11 cellular contexts compared by ENCODE assay signal in the genomic region with DNA sequence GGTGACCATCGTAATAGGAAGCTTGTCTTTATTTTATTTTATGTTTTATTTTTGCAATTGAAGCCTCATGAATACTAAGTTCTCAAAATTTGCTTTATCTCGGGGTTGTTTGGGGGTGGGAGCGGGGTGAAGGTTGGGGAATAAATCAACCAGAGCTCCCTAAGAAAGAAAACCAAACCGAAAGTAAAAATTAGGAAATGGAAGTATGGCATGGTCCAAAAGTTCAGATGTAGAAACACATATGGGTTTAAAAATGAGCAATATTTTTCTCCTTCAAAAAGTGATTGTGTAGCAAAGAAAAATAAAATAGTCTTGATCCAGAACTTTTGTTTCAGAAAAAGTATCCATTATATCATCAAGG.
A peak's percentile ranks its signal among the peaks of the same experiment; 100 is the strongest.
DNase-seq lines count a peak whose midpoint lies in the region; ATAC-seq, FAIRE-seq and TF ChIP-seq lines count a peak whose summit lies in the region.
"Had no signal": no experiment of that assay in that cellular context is flagged by ENCODE, and none has a peak within 500 bp of the region (broad histone marks: within the 10 kb centered on the region; RNA-seq: fewer than 3 reads in every experiment).

No MANE protein-coding gene starts in this region.

- H3K27me3 Mint-ChIP-seq in stimulated activated memory B cell treated with anti-CD40 and anti-IgM and Interleukin-4, amounts not matched to agents 10 μg/mL and 1 μg/mL and 100 μg/mL, for 72 hours, result no peaks in the 10 kb centered on the region
- H3K27me3 Mint-ChIP-seq in progenitor cell of endocrine pancreas, result no peaks in the 10 kb centered on the region
- H3K27me3 Mint-ChIP-seq in activated CD4-positive, alpha-beta memory T cell treated with anti-CD3 and anti-CD28 coated beads, Interleukin-2, amount 10 ng/mL, durations not matched to agents 7 days and 5 days, result no peaks in the 10 kb centered on the region
- H3K27me3 Mint-ChIP-seq: activated naive CD4-positive, alpha-beta T cell treated with anti-CD3 and anti-CD28 coated beads, Interleukin-2, amount 50 U/mL, for 24 hours had no signal

- peak; percentile 41 for ATAC-seq in HepG2
- no peak for ATAC-seq in stimulated activated memory B cell treated with anti-CD40 and anti-IgM and Interleukin-4, amounts not matched to agents 10 μg/mL and 1 μg/mL and 100 μg/mL, for 72 hours
- no peak for ATAC-seq in HG02884 (IDR thresholded peaks at IDR 0.05; ENCODE audit: unreplicated experiment)
- ATAC-seq: esophagus mucosa had no signal

- no peak for FAIRE-seq in HepG2 (lab: Jason Lieb, UNC)

- no TSS peak for BruUV-seq in HepG2 (replicated peaks; lab: Mats Ljungman, UMichigan)

- in situ Hi-C loops in HepG2 (cut with HindIII; ENCODE audit: extremely low pct_ligation_motif_present, low pct_unique_long_range_greater_than_20kb), result no loop called here

- H3K4me1 ChIP-seq in ascending aorta, result peaks cover 0 to 16% of the 10 kb centered on the region in 2 donors
- peaks cover 19% of the 10 kb centered on the region for H3K4me1 ChIP-seq in HepG2 (ENCODE audit: insufficient read depth, low read length)

- H3K36me3 ChIP-seq in MG63 (no peaks in the 10 kb centered on the region), ascending aorta (no peaks in the 10 kb centered on the region), HepG2 (replicated peaks in 1 of 2; ENCODE audit: control insufficient read depth in 1 of 2, insufficient read depth in 2 of 2, low read length in 2 of 2) (no peaks in the 10 kb centered on the region)

- CTCF ChIA-PET in HepG2 (lab: Yijun Ruan, JAX; ENCODE audit: low intra/inter-chr PET ratio, low total read pairs), result no interaction called here
- CTCF ChIA-PET in activated CD4-positive, alpha-beta memory T cell treated with anti-CD3 and anti-CD28 coated beads, Interleukin-2, amount 10 ng/mL, durations not matched to agents 7 days and 5 days (lab: Charles Lee), result no interaction called here

- H3K9me3 ChIP-seq in MG63 (no peaks in the 10 kb centered on the region), ascending aorta (no peaks in the 10 kb centered on the region), HepG2 (ENCODE audit: low read length) (no peaks in the 10 kb centered on the region)

- H3K27ac ChIP-seq in ascending aorta (peak overlapping the region; percentile 55 to 86), HepG2 (ENCODE audit: extremely low read length, insufficient read depth, low read length) (peak overlapping the region; percentile 1)

- TF ChIP-seq RAD21 in HepG2 (CRISPR knock-in tag; IDR thresholded peaks at IDR 0.05), result no peak

- H3K27ac Mint-ChIP-seq in stimulated activated memory B cell treated with anti-CD40 and anti-IgM and Interleukin-4, amounts not matched to agents 10 μg/mL and 1 μg/mL and 100 μg/mL, for 72 hours, result no peak overlapping the region
- H3K27ac Mint-ChIP-seq in progenitor cell of endocrine pancreas, result no peak overlapping the region
- no peak overlapping the region for H3K27ac Mint-ChIP-seq in activated CD4-positive, alpha-beta memory T cell treated with anti-CD3 and anti-CD28 coated beads, Interleukin-2, amount 10 ng/mL, durations not matched to agents 7 days and 5 days
- H3K27ac Mint-ChIP-seq: activated naive CD4-positive, alpha-beta T cell treated with anti-CD3 and anti-CD28 coated beads, Interleukin-2, amount 50 U/mL, for 24 hours had no signal

- TF ChIP-seq EP300 in HepG2 (IDR thresholded peaks at IDR 0.05; ENCODE audit: low read depth in 2 of 2, low read length in 2 of 2) (no peak), HepG2 (CRISPR knock-in tag; IDR thresholded peaks at IDR 0.05; ENCODE audit: borderline replicate concordance) (no peak)

- H4K20me1 ChIP-seq in HepG2 (ENCODE audit: insufficient read depth, low read length), result no peaks in the 10 kb centered on the region

- 29% methylated on average over 4 of the region's 4 CpGs for WGBS in HepG2 (ENCODE audit: low lambda C conversion rate)

- H3K4me3 ChIP-seq in MG63 (peak overlapping the region; percentile 30), ascending aorta (peak overlapping the region; percentile 47 to 53), HepG2 (replicated peaks in 1 of 3; ENCODE audit: insufficient read depth in 1 of 3, low read depth in 2 of 3, low read length in 3 of 3) (peak overlapping the region in 2 of 3 experiments; percentile 6 to 32; a peak in 3 of 6 replicates)

- no peak overlapping the region for H2AFZ ChIP-seq in HepG2 (ENCODE audit: low read length)

- POLR2A ChIA-PET in HepG2 (lab: Yijun Ruan, JAX), result no interaction called here
- POLR2A ChIA-PET in activated CD4-positive, alpha-beta memory T cell treated with anti-CD3 and anti-CD28 coated beads, Interleukin-2, amount 10 ng/mL, durations not matched to agents 7 days and 5 days (lab: Charles Lee), result interaction anchor here (0.6 kb wide), 1 partner anchor 58 kb away, joined by 3 read pairs; no protein-coding TSS in a partner anchor

- peak overlapping the region; percentile 56 for H3K4me2 ChIP-seq in HepG2 (ENCODE audit: low read depth, low read length)

- H3K36me3 Mint-ChIP-seq in stimulated activated memory B cell treated with anti-CD40 and anti-IgM and Interleukin-4, amounts not matched to agents 10 μg/mL and 1 μg/mL and 100 μg/mL, for 72 hours, result no peaks in the 10 kb centered on the region
- no peaks in the 10 kb centered on the region for H3K36me3 Mint-ChIP-seq in progenitor cell of endocrine pancreas (ENCODE audit: insufficient read depth)
- H3K36me3 Mint-ChIP-seq in activated CD4-positive, alpha-beta memory T cell treated with anti-CD3 and anti-CD28 coated beads, Interleukin-2, amount 10 ng/mL, durations not matched to agents 7 days and 5 days (ENCODE audit: low read depth), result no peaks in the 10 kb centered on the region
- H3K36me3 Mint-ChIP-seq: activated naive CD4-positive, alpha-beta T cell treated with anti-CD3 and anti-CD28 coated beads, Interleukin-2, amount 50 U/mL, for 24 hours had no signal

- DNase-seq in MG63 (no peak), ascending aorta (ENCODE audit: low spot score in 2 of 2) (no peak), HepG2 (ENCODE audit: low spot score) (no peak), progenitor cell of endocrine pancreas (ENCODE audit: low spot score, unreplicated experiment) (no peak), NCI-H524 (lab: John Stamatoyannopoulos, UW) (no peak)
- DNase-seq in activated CD4-positive, alpha-beta memory T cell treated with anti-CD3 and anti-CD28 coated beads, Interleukin-2, amount 10 ng/mL, durations not matched to agents 7 days and 5 days, result no peak
- DNase-seq: NCI-H510A treated with DMSO at 0.1 percent for 48 hours had no signal

- H3K4me3 Mint-ChIP-seq in stimulated activated memory B cell treated with anti-CD40 and anti-IgM and Interleukin-4, amounts not matched to agents 10 μg/mL and 1 μg/mL and 100 μg/mL, for 72 hours, result peak overlapping the region; percentile 21
- H3K4me3 Mint-ChIP-seq in progenitor cell of endocrine pancreas (ENCODE audit: low read depth), result no peak overlapping the region
- H3K4me3 Mint-ChIP-seq in activated CD4-positive, alpha-beta memory T cell treated with anti-CD3 and anti-CD28 coated beads, Interleukin-2, amount 10 ng/mL, durations not matched to agents 7 days and 5 days, result no peak overlapping the region
- H3K4me3 Mint-ChIP-seq: activated naive CD4-positive, alpha-beta T cell treated with anti-CD3 and anti-CD28 coated beads, Interleukin-2, amount 50 U/mL, for 24 hours had no signal

- H3K9me3 Mint-ChIP-seq in stimulated activated memory B cell treated with anti-CD40 and anti-IgM and Interleukin-4, amounts not matched to agents 10 μg/mL and 1 μg/mL and 100 μg/mL, for 72 hours, result no peaks in the 10 kb centered on the region
- H3K9me3 Mint-ChIP-seq in progenitor cell of endocrine pancreas (ENCODE audit: low read depth), result no peaks in the 10 kb centered on the region
- H3K9me3 Mint-ChIP-seq in activated CD4-positive, alpha-beta memory T cell treated with anti-CD3 and anti-CD28 coated beads, Interleukin-2, amount 10 ng/mL, durations not matched to agents 7 days and 5 days, result peaks cover 12% of the 10 kb centered on the region

- no peak for TF ChIP-seq CTCF in ascending aorta (IDR thresholded peaks at IDR 0.05)
- TF ChIP-seq CTCF in HepG2 (CRISPR knock-in tag; IDR thresholded peaks at IDR 0.05), result no peak
- TF ChIP-seq CTCF in progenitor cell of endocrine pancreas (IDR thresholded peaks at IDR 0.05; ENCODE audit: unreplicated experiment), result no peak

- no peak overlapping the region for H3K9ac ChIP-seq in HepG2 (ENCODE audit: insufficient read depth, low read depth, low read length)

- no peaks in the 10 kb centered on the region for H3K4me1 Mint-ChIP-seq in stimulated activated memory B cell treated with anti-CD40 and anti-IgM and Interleukin-4, amounts not matched to agents 10 μg/mL and 1 μg/mL and 100 μg/mL, for 72 hours
- H3K4me1 Mint-ChIP-seq in progenitor cell of endocrine pancreas (ENCODE audit: low read depth), result peaks cover 1% of the 10 kb centered on the region
- no peaks in the 10 kb centered on the region for H3K4me1 Mint-ChIP-seq in activated CD4-positive, alpha-beta memory T cell treated with anti-CD3 and anti-CD28 coated beads, Interleukin-2, amount 10 ng/mL, durations not matched to agents 7 days and 5 days

- H3K79me2 ChIP-seq in HepG2 (ENCODE audit: insufficient read depth, low read length), result no peaks in the 10 kb centered on the region

- H3K27me3 ChIP-seq in MG63 (no peaks in the 10 kb centered on the region), ascending aorta (no peaks in the 10 kb centered on the region), HepG2 (ENCODE audit: control insufficient read depth in 1 of 2, insufficient read depth in 2 of 2, low read length in 2 of 2) (no peaks in the 10 kb centered on the region)

- intact Hi-C loops in ascending aorta (cut with DNase I), result loop anchor here (10.0 kb wide), 1 partner anchor 366 kb away; no protein-coding TSS in a partner anchor
- intact Hi-C loops in HepG2 (cut with micrococcal nuclease; ENCODE audit: unreplicated experiment), result loop anchor here (10.0 kb wide), 1 partner anchor 146 kb away; no protein-coding TSS in a partner anchor

- TF ChIP-seq POLR2A in HepG2 (IDR thresholded peaks at IDR 0.05; ENCODE audit: insufficient read depth in 1 of 2, low read depth in 2 of 2, low read length in 2 of 2), result no peak

TF ChIP-seq in HepG2, 621 proteins besides CTCF, POLR2A, EP300 and RAD21 (continues in another document):
- no peak for TF ChIP-seq KDM6A (CRISPR knock-in tag; IDR thresholded peaks at IDR 0.05; ENCODE audit: low read depth)
- no peak for TF ChIP-seq ZC3H4 (CRISPR knock-in tag; IDR thresholded peaks at IDR 0.05; ENCODE audit: borderline replicate concordance)
- no peak for TF ChIP-seq ZFX (CRISPR knock-in tag; IDR thresholded peaks at IDR 0.05; ENCODE audit: low read depth)
- TF ChIP-seq KLF9 (CRISPR knock-in tag; IDR thresholded peaks at IDR 0.05; ENCODE audit: low read depth), result no peak
- no peak for TF ChIP-seq ZNF747 (CRISPR knock-in tag; IDR thresholded peaks at IDR 0.05; ENCODE audit: borderline replicate concordance)
